ENCODE assay signal across 8 cellular contexts in genomic region chr19:1266818-1267440, GRCh38. TPM values are rescaled to one million over a fixed set of nuclear protein-coding genes. Genes with fewer than 3 reads are reported as not detected.
DNase-seq lines count a peak whose midpoint lies in the region; ATAC-seq and TF ChIP-seq lines count a peak whose summit lies in the region.

No MANE protein-coding gene starts in this region.

- H3K4me3 Mint-ChIP-seq in activated T-cell treated with anti-CD3 and anti-CD28 coated beads, Interleukin-2, amount 50 U/mL, for 24 hours: peak overlapping the region; percentile 62
- peak overlapping the region; percentile 71 to 95 (median 81) for H3K4me3 Mint-ChIP-seq in naive B cell

- H3K27me3 ChIP-seq in tibial nerve: no peaks in the 10 kb centered on the region

- H3K9me3 Mint-ChIP-seq in activated T-cell treated with anti-CD3 and anti-CD28 coated beads, Interleukin-2, amount 50 U/mL, for 24 hours: no peaks in the 10 kb centered on the region
- H3K9me3 Mint-ChIP-seq in naive B cell: no peaks in the 10 kb centered on the region

- WGBS in tibial nerve, 2 donors: 0 to 1% methylated on average over 15 to 33 of the region's 73 CpGs

- no peaks in the 10 kb centered on the region for H3K27me3 Mint-ChIP-seq in activated T-cell treated with anti-CD3 and anti-CD28 coated beads, Interleukin-2, amount 50 U/mL, for 24 hours
- no peaks in the 10 kb centered on the region for H3K27me3 Mint-ChIP-seq in naive B cell

- no peak for TF ChIP-seq POLR2A in tibial nerve (IDR thresholded peaks at IDR 0.05)

- peak overlapping the region; percentile 24 to 60 (median 40) for H3K4me3 ChIP-seq in tibial nerve

- H3K36me3 ChIP-seq in tibial nerve: peaks cover 0 to 13% (median 6%) of the 10 kb centered on the region in 3 donors

- no peaks in the 10 kb centered on the region for H3K9me3 ChIP-seq in tibial nerve

- TF ChIP-seq CTCF in tibial nerve (IDR thresholded peaks at IDR 0.05): peak; percentile 96 to 100 (median 98)

- DNase-seq in GM03348 (ENCODE audit: low spot score) (peak; percentile 76), HEK293T (ENCODE audit: extremely low spot score) (peak; percentile 63), NCI-H226 (peak; percentile 37), naive B cell (peak; percentile 80), tibial nerve (ENCODE audit: low spot score in 2 of 2) (no peak), amniotic stem cell (lab: John Stamatoyannopoulos, UW) (no peak)
- DNase-seq in activated T-cell treated with anti-CD3 and anti-CD28 coated beads, Interleukin-2, amount 50 U/mL, for 24 hours: peak; percentile 86

- peak overlapping the region; percentile 66 for H3K27ac Mint-ChIP-seq in activated T-cell treated with anti-CD3 and anti-CD28 coated beads, Interleukin-2, amount 50 U/mL, for 24 hours
- H3K27ac Mint-ChIP-seq in naive B cell: peak overlapping the region; percentile 77 to 100 (median 98)

- peaks cover 11 to 89% (median 73%) of the 10 kb centered on the region in 4 donors for H3K4me1 ChIP-seq in tibial nerve

- H3K36me3 Mint-ChIP-seq in activated T-cell treated with anti-CD3 and anti-CD28 coated beads, Interleukin-2, amount 50 U/mL, for 24 hours (ENCODE audit: low read depth): peaks cover 41% of the 10 kb centered on the region
- no peaks in the 10 kb centered on the region for H3K36me3 Mint-ChIP-seq in naive B cell

- ATAC-seq in esophagus mucosa (peak; percentile 2), naive B cell (ENCODE audit: low read depth in 2 of 2) (peak; percentile 6 to 15)

- POLR2A ChIA-PET in HEK293T (lab: Yijun Ruan, JAX): interaction anchor here (1.0 to 6.9 kb wide), 5 partner anchors 8 to 24 kb away, joined by 3 to 375 read pairs (median 8); partner anchors contain the start of genes ATP5F1D, CBARP and FAM174C

- CTCF ChIA-PET in HEK293T (lab: Yijun Ruan, JAX): interaction anchor here (0.6 to 7.3 kb wide), 8 partner anchors 10 to 66 kb away, joined by 3 to 149 read pairs (median 6); partner anchors contain the start of gene ATP5F1D

- no peak for TF ChIP-seq EP300 in tibial nerve (IDR thresholded peaks at IDR 0.05)

- peak overlapping the region; percentile 71 to 99 (median 95) for H3K27ac ChIP-seq in tibial nerve

- H3K4me1 Mint-ChIP-seq in activated T-cell treated with anti-CD3 and anti-CD28 coated beads, Interleukin-2, amount 50 U/mL, for 24 hours (ENCODE audit: low read depth): peaks cover 71% of the 10 kb centered on the region
- peaks cover 72 to 87% (median 78%) of the 10 kb centered on the region in 3 donors for H3K4me1 Mint-ChIP-seq in naive B cell

TF ChIP-seq in HEK293T, 16 proteins besides CTCF, POLR2A, EP300 and RAD21:
- TF ChIP-seq LEF1 (IDR thresholded peaks at IDR 0.05; ENCODE audit: borderline replicate concordance) (no peak), TARDBP (IDR thresholded peaks at IDR 0.05) (peak; percentile 71; the same call in 1 of the 2 replicates), FOXK2 (IDR thresholded peaks at IDR 0.05) (no peak), BHLHE40 (IDR thresholded peaks at IDR 0.05; ENCODE audit: borderline replicate concordance) (no peak), ELF4 (IDR thresholded peaks at IDR 0.05) (no peak), CTBP1 (IDR thresholded peaks at IDR 0.05; ENCODE audit: borderline replicate concordance) (no peak), SUZ12 (IDR thresholded peaks at IDR 0.05) (no peak), FOXM1 (IDR thresholded peaks at IDR 0.05; ENCODE audit: borderline replicate concordance) (peak; percentile 41; the same call in 1 of the 2 replicates), HDGF (IDR thresholded peaks at IDR 0.05; ENCODE audit: borderline replicate concordance) (no peak)
- TF ChIP-seq, protein P1, sequence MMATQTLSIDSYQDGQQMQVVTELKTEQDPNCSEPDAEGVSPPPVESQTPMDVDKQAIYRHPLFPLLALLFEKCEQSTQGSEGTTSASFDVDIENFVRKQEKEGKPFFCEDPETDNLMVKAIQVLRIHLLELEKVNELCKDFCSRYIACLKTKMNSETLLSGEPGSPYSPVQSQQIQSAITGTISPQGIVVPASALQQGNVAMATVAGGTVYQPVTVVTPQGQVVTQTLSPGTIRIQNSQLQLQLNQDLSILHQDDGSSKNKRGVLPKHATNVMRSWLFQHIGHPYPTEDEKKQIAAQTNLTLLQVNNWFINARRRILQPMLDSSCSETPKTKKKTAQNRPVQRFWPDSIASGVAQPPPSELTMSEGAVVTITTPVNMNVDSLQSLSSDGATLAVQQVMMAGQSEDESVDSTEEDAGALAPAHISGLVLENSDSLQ (IDR thresholded peaks at IDR 0.05): no peak

RNA-seq across cellular contexts. Expression of gene CIRBP, which starts 2.2 kb away (rescaled TPM):
- total RNA-seq in esophagus mucosa: 172 TPM
- 100 to 1,000 TPM; 253 to 449 (median 334) TPM for polyA plus RNA-seq in naive B cell (ENCODE audit: low read depth in 6 of 6)
- 100 to 1,000 TPM; 389 to 640 (median 576) TPM for total RNA-seq in tibial nerve

RNA-seq across cellular contexts. Expression of gene FAM174C, which starts 8.4 kb away (rescaled TPM):
- total RNA-seq in esophagus mucosa (41.2 TPM), tibial nerve (10 to 100 TPM; 25.5 to 80.7 (median 52.0) TPM)
- polyA plus RNA-seq in naive B cell (ENCODE audit: low read depth in 6 of 6): 10 to 100 TPM; 48.9 to 80.0 (median 64.7) TPM

RNA-seq across cellular contexts. Expression of gene MIDN, which starts 18.5 kb away (rescaled TPM):
- total RNA-seq in esophagus mucosa (99.3 TPM), tibial nerve (10 to 100 TPM; 17.4 to 51.9 (median 39.4) TPM)
- 1 to 10 TPM in 5 of 6 donors, under 1 TPM in 1; 0.78 to 5.5 (median 2.7) TPM for polyA plus RNA-seq in naive B cell (ENCODE audit: low read depth in 6 of 6)

RNA-seq across cellular contexts. Expression of gene EFNA2, which starts 18.7 kb away (rescaled TPM):
- total RNA-seq in esophagus mucosa (0.40 TPM), tibial nerve (not detected)
- polyA plus RNA-seq in naive B cell (ENCODE audit: low read depth in 6 of 6): not detected

RNA-seq across cellular contexts. Expression of gene ATP5F1D, which starts 25.4 kb away (rescaled TPM):
- total RNA-seq in esophagus mucosa (251 TPM), tibial nerve (100 to 1,000 TPM in 3 of 4 donors, 10 to 100 TPM in 1; 67.5 to 140 (median 127) TPM)
- polyA plus RNA-seq in naive B cell (ENCODE audit: low read depth in 6 of 6): 100 to 1,000 TPM; 132 to 222 (median 199) TPM

Comparison
In these comparisons a context has a peak if more than half of its experiments do, and no peak if none do; other contexts are left out.
1. DNase-seq: peak in GM03348 (single experiment), HEK293T (single experiment), NCI-H226 (single experiment), activated T-cell treated with anti-CD3 and anti-CD28 coated beads, Interleukin-2, amount 50 U/mL, for 24 hours (single experiment) and naive B cell (single experiment); none in tibial nerve (0 of 2) and amniotic stem cell (single experiment).